1 cellular context compared by ENCODE assay signal in the genomic region with DNA sequence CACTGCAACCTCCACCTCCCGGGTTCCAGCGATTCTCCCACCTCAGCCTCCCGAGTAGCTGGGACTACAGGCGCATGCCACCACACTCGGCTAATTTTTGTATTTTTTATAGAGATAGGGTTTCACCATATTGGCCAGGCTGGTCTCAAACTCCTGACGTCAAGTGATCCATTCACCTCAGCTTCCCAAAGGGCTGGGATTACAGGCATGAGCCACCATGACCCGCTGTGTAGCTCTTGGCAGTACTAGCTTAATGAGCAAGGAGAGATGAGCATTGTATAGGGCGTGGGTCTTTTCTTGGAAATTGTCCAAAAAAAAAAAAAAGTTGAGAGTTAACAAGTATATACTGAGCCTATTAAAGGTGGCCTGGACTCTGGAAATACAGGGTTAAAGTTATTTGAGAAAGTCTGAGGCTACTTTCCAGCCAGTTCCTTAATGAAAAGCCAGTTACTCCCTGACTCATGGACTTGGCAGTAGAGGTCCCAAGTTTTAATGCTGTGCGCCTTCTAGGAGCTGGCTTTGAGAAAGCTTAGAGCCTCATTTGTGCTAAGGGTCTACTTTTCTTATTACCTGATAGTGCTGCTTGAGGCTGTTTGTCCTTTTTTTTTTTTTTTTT.
TF ChIP-seq lines count a peak whose summit lies in the region.

No MANE protein-coding gene starts in this region.

TF ChIP-seq in IMR-90, 13 proteins besides CTCF, POLR2A, EP300 and RAD21:
- TF ChIP-seq BHLHE40 (IDR thresholded peaks at IDR 0.05; ENCODE audit: low read depth, low read length) (no peak), MXI1 (IDR thresholded peaks at IDR 0.05; ENCODE audit: borderline replicate concordance, low read depth, low read length) (no peak), SMC3 (IDR thresholded peaks at IDR 0.05; ENCODE audit: low read depth, low read length) (no peak), MAZ (IDR thresholded peaks at IDR 0.05; ENCODE audit: borderline replicate concordance, low read depth, low read length) (no peak), CHD1 (IDR thresholded peaks at IDR 0.05; ENCODE audit: low read depth, low read length) (no peak), MAFK (IDR thresholded peaks at IDR 0.05; ENCODE audit: low read depth, low read length) (no peak), RFX5 (IDR thresholded peaks at IDR 0.05; ENCODE audit: low read depth, low read length) (no peak), RCOR1 (IDR thresholded peaks at IDR 0.05; ENCODE audit: insufficient replicate concordance, low read length) (no peak), FOS (IDR thresholded peaks at IDR 0.05; ENCODE audit: low read depth, low read length) (no peak), NFE2L2 (IDR thresholded peaks at IDR 0.05; ENCODE audit: low read depth, low read length) (no peak), CEBPB (IDR thresholded peaks at IDR 0.05; ENCODE audit: low read depth, low read length) (no peak)
- TF ChIP-seq, protein P1, sequence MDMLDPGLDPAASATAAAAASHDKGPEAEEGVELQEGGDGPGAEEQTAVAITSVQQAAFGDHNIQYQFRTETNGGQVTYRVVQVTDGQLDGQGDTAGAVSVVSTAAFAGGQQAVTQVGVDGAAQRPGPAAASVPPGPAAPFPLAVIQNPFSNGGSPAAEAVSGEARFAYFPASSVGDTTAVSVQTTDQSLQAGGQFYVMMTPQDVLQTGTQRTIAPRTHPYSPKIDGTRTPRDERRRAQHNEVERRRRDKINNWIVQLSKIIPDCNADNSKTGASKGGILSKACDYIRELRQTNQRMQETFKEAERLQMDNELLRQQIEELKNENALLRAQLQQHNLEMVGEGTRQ (IDR thresholded peaks at IDR 0.05; ENCODE audit: low read depth, low read length): no peak
- TF ChIP-seq, protein P2, sequence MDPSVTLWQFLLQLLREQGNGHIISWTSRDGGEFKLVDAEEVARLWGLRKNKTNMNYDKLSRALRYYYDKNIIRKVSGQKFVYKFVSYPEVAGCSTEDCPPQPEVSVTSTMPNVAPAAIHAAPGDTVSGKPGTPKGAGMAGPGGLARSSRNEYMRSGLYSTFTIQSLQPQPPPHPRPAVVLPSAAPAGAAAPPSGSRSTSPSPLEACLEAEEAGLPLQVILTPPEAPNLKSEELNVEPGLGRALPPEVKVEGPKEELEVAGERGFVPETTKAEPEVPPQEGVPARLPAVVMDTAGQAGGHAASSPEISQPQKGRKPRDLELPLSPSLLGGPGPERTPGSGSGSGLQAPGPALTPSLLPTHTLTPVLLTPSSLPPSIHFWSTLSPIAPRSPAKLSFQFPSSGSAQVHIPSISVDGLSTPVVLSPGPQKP (IDR thresholded peaks at IDR 0.05; ENCODE audit: borderline replicate concordance, low read depth, low read length): no peak
